ENCODE assay signal across 18 cellular contexts in the genomic region with DNA sequence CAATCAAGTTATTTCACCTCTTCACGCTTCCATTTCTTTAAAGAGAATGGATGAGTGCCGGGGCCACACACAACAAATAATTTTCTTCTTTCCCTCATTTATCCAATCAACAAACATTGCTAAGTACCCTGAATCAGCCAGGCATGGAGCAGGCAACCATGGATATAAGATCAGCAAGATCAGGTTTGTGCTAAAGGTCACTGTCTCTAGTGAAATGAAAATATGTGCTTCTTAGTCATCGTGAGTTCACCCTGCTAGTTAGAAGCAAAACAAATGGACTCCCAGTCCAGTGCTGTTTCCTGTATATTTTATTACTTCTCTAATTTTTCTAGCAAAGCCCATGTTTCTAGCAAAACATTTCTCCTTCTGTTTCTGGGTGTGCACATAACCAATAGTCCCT.
A peak's percentile ranks its signal among the peaks of the same experiment; 100 is the strongest.
DNase-seq lines count a peak whose midpoint lies in the region; ATAC-seq and TF ChIP-seq lines count a peak whose summit lies in the region.
"Had no signal": no experiment of that assay in that cellular context is flagged by ENCODE, and none has a peak within 500 bp of the region (broad histone marks: within the 10 kb centered on the region; RNA-seq: fewer than 3 reads in every experiment).

No MANE protein-coding gene starts in this region.

- H3K27me3 ChIP-seq in GM23248 (replicated peaks; ENCODE audit: insufficient read depth) = no peaks in the 10 kb centered on the region
- no peaks in the 10 kb centered on the region for H3K27me3 ChIP-seq in adipocyte (replicated peaks; ENCODE audit: control insufficient read depth, insufficient read depth, low read length)
- H3K27me3 ChIP-seq in skeletal muscle satellite cell (ENCODE audit: control insufficient read depth, insufficient read depth, low read length) = no peaks in the 10 kb centered on the region
- H3K27me3 ChIP-seq: body of pancreas, tibial artery had no signal

- H3K27ac ChIP-seq in GM23248 = peak overlapping the region; percentile 26; the same call in 1 of the 2 replicates
- H3K27ac ChIP-seq: body of pancreas, HL-60, KMS-11, tibial artery had no signal

- no peaks in the 10 kb centered on the region for H3K79me2 ChIP-seq in GM23248 (ENCODE audit: insufficient read depth)

- H3K4me2 ChIP-seq in GM23248 (ENCODE audit: unreplicated experiment) (peak overlapping the region; percentile 47), skeletal muscle satellite cell (ENCODE audit: low read length) (peak overlapping the region; percentile 16)
- H3K4me2 ChIP-seq: KMS-11 had no signal

- DNase-seq in GM23248 (peak; percentile 51), adipocyte (ENCODE audit: low read depth) (peak; percentile 21), foreskin fibroblast (peak; percentile 78 to 86), NCI-H1930 (lab: John Stamatoyannopoulos, UW) (no peak), mucosa of gallbladder (ENCODE audit: low spot score) (no peak)
- DNase-seq: activated naive CD4-positive, alpha-beta T cell treated with anti-CD3 and anti-CD28 coated beads for 36 hours; body of pancreas; CD4-positive, CD25-positive, alpha-beta regulatory T cell; NCI-H1417 treated with DMSO at 0.1 percent for 48 hours; NCI-H226; NK-92 treated with Interleukin-12 subunit alpha and Interleukin-12 subunit beta, amount 100 ng/mL, for 24 hours; SHP77; tibial artery had no signal

- H3F3A ChIP-seq in GM23248 (ENCODE audit: insufficient read depth) = peaks cover 35% of the 10 kb centered on the region

- TF ChIP-seq CTCF in foreskin fibroblast (IDR thresholded peaks at IDR 0.05; ENCODE audit: low read depth, low read length) = no peak

- no peaks in the 10 kb centered on the region for H3K9me2 ChIP-seq in GM23248 (ENCODE audit: insufficient read depth)

- H3K4me3 ChIP-seq in GM23248 (no peak overlapping the region), adipocyte (ENCODE audit: low read length) (peak overlapping the region; percentile 26), foreskin fibroblast (ENCODE audit: low read depth in 1 of 2, low read length in 2 of 2) (no peak overlapping the region), skeletal muscle satellite cell (ENCODE audit: low read length) (no peak overlapping the region)
- H3K4me3 ChIP-seq: body of pancreas, tibial artery had no signal

- ATAC-seq in HG03565 (IDR thresholded peaks at IDR 0.05; ENCODE audit: unreplicated experiment) = no peak
- ATAC-seq: body of pancreas; stimulated activated memory B cell treated with anti-CD40 and anti-IgM and Interleukin-4, amounts not matched to agents 10 μg/mL and 1 μg/mL and 100 μg/mL, for 72 hours had no signal

- 63 to 66% methylated on average over 3 of the region's 3 CpGs for WGBS in GM23248 (ENCODE audit: low coverage in 1 of 2, low lambda C conversion rate in 2 of 2, missing lambda C conversion rate in 2 of 2), 2 experiments

- H3K9me3 ChIP-seq in GM23248 (ENCODE audit: low read depth) (no peaks in the 10 kb centered on the region), adipocyte (ENCODE audit: control insufficient read depth, low read length) (no peaks in the 10 kb centered on the region), skeletal muscle satellite cell (replicated peaks; ENCODE audit: low read length) (no peaks in the 10 kb centered on the region)
- H3K9me3 ChIP-seq: body of pancreas, tibial artery had no signal

- H2AFZ ChIP-seq in GM23248 = no peak overlapping the region

- H3K4me1 ChIP-seq in GM23248 (ENCODE audit: insufficient read depth) (peaks cover 40% of the 10 kb centered on the region), adipocyte (ENCODE audit: control insufficient read depth, insufficient read depth, low read length) (peaks cover 43% of the 10 kb centered on the region), skeletal muscle satellite cell (ENCODE audit: control insufficient read depth, insufficient read depth, low read length) (peaks cover 44% of the 10 kb centered on the region)
- H3K4me1 ChIP-seq: body of pancreas had no signal

- H3K9ac ChIP-seq in GM23248 = no peak overlapping the region
- no peak overlapping the region for H3K9ac ChIP-seq in adipocyte (ENCODE audit: low read length)
- H3K9ac ChIP-seq in skeletal muscle satellite cell (ENCODE audit: low read depth, low read length) = no peak overlapping the region
- H3K9ac ChIP-seq: KMS-11 had no signal

- no peaks in the 10 kb centered on the region for H3K36me3 ChIP-seq in GM23248 (ENCODE audit: low read depth)
- H3K36me3 ChIP-seq in adipocyte (ENCODE audit: control insufficient read depth, insufficient read depth, low read length, severe bottlenecking) = no peaks in the 10 kb centered on the region
- no peaks in the 10 kb centered on the region for H3K36me3 ChIP-seq in skeletal muscle satellite cell (ENCODE audit: insufficient read depth, low read length)
- H3K36me3 ChIP-seq: tibial artery had no signal

- H4K20me1 ChIP-seq in GM23248 (ENCODE audit: insufficient read depth) = no peaks in the 10 kb centered on the region

- in situ Hi-C loops in GM23248 (cut with MboI) = no loop called here

Comparison
In these comparisons a context has a peak if more than half of its experiments do, and no peak if none do; other contexts are left out.
1. DNase-seq: peak in GM23248 (single experiment), adipocyte (single experiment) and foreskin fibroblast (2 of 2); none in NCI-H1930 (0 of 2) and mucosa of gallbladder (single experiment).